In the genomic region with DNA sequence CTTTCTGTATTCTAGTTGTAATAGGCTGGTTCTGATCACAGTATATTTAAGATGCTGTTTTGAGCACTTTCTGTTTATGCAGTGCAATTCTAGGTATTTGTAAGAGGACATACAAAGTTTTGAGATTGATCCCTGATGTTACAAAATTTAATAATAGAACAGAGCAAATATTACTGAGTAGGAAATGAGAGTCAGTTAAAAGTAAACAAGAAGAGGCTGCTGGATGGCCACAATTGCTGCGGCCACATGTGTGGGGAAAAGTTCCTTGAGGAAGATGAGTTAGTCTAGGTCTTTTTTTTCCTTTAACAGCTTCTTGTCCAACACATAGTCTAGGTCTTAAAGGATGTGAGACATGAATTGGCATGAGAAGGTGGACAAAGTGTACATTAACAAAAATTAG, we compare ENCODE assay signal across 12 cellular contexts. TPM values are rescaled to one million over a fixed set of nuclear protein-coding genes. Genes with fewer than 3 reads are reported as not detected.
DNase-seq lines count a peak whose midpoint lies in the region; ATAC-seq, FAIRE-seq and TF ChIP-seq lines count a peak whose summit lies in the region.
"Had no signal": no experiment of that assay in that cellular context is flagged by ENCODE, and none has a peak within 500 bp of the region (broad histone marks: within the 10 kb centered on the region; RNA-seq: fewer than 3 reads in every experiment).

No MANE protein-coding gene starts in this region.

- BruUV-seq in MCF 10A (replicated peaks; lab: Mats Ljungman, UMichigan), result no TSS peak

- H3K4me3 ChIP-seq in LNCaP clone FGC (ENCODE audit: low read depth, low read length) (peak overlapping the region; percentile 1; the same call in 1 of the 2 replicates), pancreas (no peak overlapping the region)
- H3K4me3 ChIP-seq: dorsolateral prefrontal cortex, gastrocnemius medialis had no signal

- POLR2A ChIA-PET in MCF 10A (lab: Yijun Ruan, JAX), result interaction anchor here (0.7 to 2.6 kb wide), 6 partner anchors 9 to 84 kb away, joined by 3 to 18 read pairs (median 3); a partner anchor contains a TSS

- H3K36me3 Mint-ChIP-seq in CD14-positive monocyte (peaks cover 10 to 12% of the 10 kb centered on the region in 2 donors), nephron progenitor cell (ENCODE audit: low read depth) (peaks cover 52% of the 10 kb centered on the region), MCF 10A (ENCODE audit: insufficient read depth, unreplicated experiment) (peaks cover 34% of the 10 kb centered on the region)
- peaks cover 29% of the 10 kb centered on the region for H3K36me3 Mint-ChIP-seq in effector memory CD8-positive, alpha-beta T cell (ENCODE audit: insufficient read depth)

- H3K4me1 ChIP-seq in pancreas, result peaks cover 0 to 6% (median 0%) of the 10 kb centered on the region in 3 donors

- H3K27ac ChIP-seq in pancreas, result no peak overlapping the region
- H3K27ac ChIP-seq: gastrocnemius medialis had no signal

- CTCF ChIA-PET in MCF 10A (lab: Yijun Ruan, JAX), result no interaction called here

- FAIRE-seq in pancreas (lab: Jason Lieb, UNC), result no peak
- FAIRE-seq: H1 had no signal

- no peaks in the 10 kb centered on the region for H3K27me3 ChIP-seq in pancreas
- H3K27me3 ChIP-seq: dorsolateral prefrontal cortex, gastrocnemius medialis had no signal

- H3K9me3 Mint-ChIP-seq in CD14-positive monocyte (no peaks in the 10 kb centered on the region), nephron progenitor cell (peaks cover 4% of the 10 kb centered on the region), MCF 10A (ENCODE audit: unreplicated experiment) (no peaks in the 10 kb centered on the region)
- H3K9me3 Mint-ChIP-seq in effector memory CD8-positive, alpha-beta T cell, result no peaks in the 10 kb centered on the region

- H3K27me3 Mint-ChIP-seq in CD14-positive monocyte (ENCODE audit: low read depth in 3 of 3) (peaks cover 0 to 2% (median 0%) of the 10 kb centered on the region in 3 donors), nephron progenitor cell (ENCODE audit: low read depth, poor library complexity) (no peaks in the 10 kb centered on the region), MCF 10A (ENCODE audit: insufficient read depth, unreplicated experiment) (no peaks in the 10 kb centered on the region)
- no peaks in the 10 kb centered on the region for H3K27me3 Mint-ChIP-seq in effector memory CD8-positive, alpha-beta T cell

- H3K4me1 Mint-ChIP-seq in CD14-positive monocyte, result peaks cover 59% of the 10 kb centered on the region
- peaks cover 42 to 54% of the 10 kb centered on the region in 2 donors for H3K4me1 Mint-ChIP-seq in effector memory CD8-positive, alpha-beta T cell (ENCODE audit: low read depth in 2 of 2)
- peaks cover 50% of the 10 kb centered on the region for H3K4me1 Mint-ChIP-seq in nephron progenitor cell
- peaks cover 26% of the 10 kb centered on the region for H3K4me1 Mint-ChIP-seq in MCF 10A (ENCODE audit: insufficient read depth, unreplicated experiment)

- H3K27ac Mint-ChIP-seq in CD14-positive monocyte, result peak overlapping the region in 5 of 7 donors; percentile 51 to 81 (median 66)
- peak overlapping the region; percentile 92 to 93 for H3K27ac Mint-ChIP-seq in effector memory CD8-positive, alpha-beta T cell
- peak overlapping the region; percentile 28 for H3K27ac Mint-ChIP-seq in nephron progenitor cell
- H3K27ac Mint-ChIP-seq in MCF 10A (ENCODE audit: low read depth, unreplicated experiment), result no peak overlapping the region

- no peaks in the 10 kb centered on the region for H3K36me3 ChIP-seq in pancreas
- H3K36me3 ChIP-seq: gastrocnemius medialis had no signal

- 31 to 37% methylated on average over 1 of the region's 1 CpG for WGBS in pancreas, 2 donors

- DNase-seq in CD14-positive monocyte (ENCODE audit: low spot score) (no peak), LNCaP clone FGC (ENCODE audit: low read depth) (no peak), nephron progenitor cell (no peak), MCF 10A (ENCODE audit: unreplicated experiment) (no peak), Right ventricle myocardium inferior (ENCODE audit: missing footprints) (no peak), pancreas (no peak)
- DNase-seq in effector memory CD8-positive, alpha-beta T cell, result no peak
- DNase-seq: dorsolateral prefrontal cortex, gastrocnemius medialis, Karpas-422, NCI-H2081 treated with DMSO at 0.1 percent for 48 hours had no signal

- H3K4me3 Mint-ChIP-seq in CD14-positive monocyte, result no peak overlapping the region
- no peak overlapping the region for H3K4me3 Mint-ChIP-seq in effector memory CD8-positive, alpha-beta T cell
- H3K4me3 Mint-ChIP-seq in nephron progenitor cell, result no peak overlapping the region
- no peak overlapping the region for H3K4me3 Mint-ChIP-seq in MCF 10A (ENCODE audit: unreplicated experiment)

- intact Hi-C loops in CD14-positive monocyte (cut with micrococcal nuclease), result no loop called here
- intact Hi-C loops in MCF 10A (cut with micrococcal nuclease), result no loop called here
- intact Hi-C loops in Right ventricle myocardium inferior (cut with DNase I), result no loop called here
- intact Hi-C loops in pancreas (cut with DNase I), result no loop called here

- H3K9me3 ChIP-seq in pancreas, result no peaks in the 10 kb centered on the region
- H3K9me3 ChIP-seq: gastrocnemius medialis had no signal

- no peak for ATAC-seq in effector memory CD8-positive, alpha-beta T cell (replicated peaks)
- ATAC-seq in Right ventricle myocardium inferior (no peak), pancreas (no peak)
- ATAC-seq: gastrocnemius medialis had no signal

- no peak for TF ChIP-seq CTCF in CD14-positive monocyte (IDR thresholded peaks at IDR 0.05)
- no peak for TF ChIP-seq CTCF in LNCaP clone FGC (IDR thresholded peaks at IDR 0.05; ENCODE audit: control insufficient read depth, extremely low read depth, insufficient read depth)
- no peak for TF ChIP-seq CTCF in nephron progenitor cell (IDR thresholded peaks at IDR 0.05)
- TF ChIP-seq CTCF in MCF 10A (IDR thresholded peaks at IDR 0.05; ENCODE audit: unreplicated experiment), result no peak
- TF ChIP-seq CTCF in pancreas (IDR thresholded peaks at IDR 0.05), result no peak

RNA-seq across cellular contexts. Expression of a gene that starts 11.3 kb away (rescaled TPM):
- polyA plus RNA-seq in CD14-positive monocyte (10 to 100 TPM; 10.1 to 15.0 TPM), pancreas (10 to 100 TPM; 30.3 to 42.0 TPM)
- total RNA-seq in MCF 10A (2022) (77.2 and 79.7 TPM in 2 replicates), Right ventricle myocardium inferior (30.5 TPM), pancreas (10 to 100 TPM; 29.9 to 51.1 (median 32.6) TPM)

RNA-seq across cellular contexts. Expression of a gene that starts 24.6 kb away (rescaled TPM):
- polyA plus RNA-seq in CD14-positive monocyte (10 to 100 TPM; 83.2 to 87.6 TPM), pancreas (100 to 1,000 TPM; 117 to 161 TPM)
- total RNA-seq in MCF 10A (2022) (88.9 and 125 TPM in 2 replicates), Right ventricle myocardium inferior (17.5 TPM), pancreas (10 to 100 TPM; 20.9 to 39.3 (median 24.3) TPM)

RNA-seq across cellular contexts. Expression of a gene that starts 39.8 kb away (rescaled TPM):
- polyA plus RNA-seq in CD14-positive monocyte (1 to 10 TPM; 1.9 to 4.5 TPM), pancreas (10 to 100 TPM; 18.0 to 18.6 TPM)
- total RNA-seq in MCF 10A (2022) (42.9 and 51.9 TPM in 2 replicates), Right ventricle myocardium inferior (10.8 TPM), pancreas (10 to 100 TPM in 1 of 6 donors, 1 to 10 TPM in 5; 6.1 to 11.1 (median 9.1) TPM)

RNA-seq across cellular contexts. Expression of a gene that starts 51.4 kb away (rescaled TPM):
- polyA plus RNA-seq in CD14-positive monocyte (10 to 100 TPM; 13.1 to 14.2 TPM), pancreas (100 to 1,000 TPM; 107 to 174 TPM)
- total RNA-seq in MCF 10A (2022) (45.7 and 46.4 TPM in 2 replicates), Right ventricle myocardium inferior (17.2 TPM), pancreas (10 to 100 TPM; 16.7 to 27.4 (median 21.5) TPM)
